ENCODE assay signal across 8 cellular contexts in genomic region chr22:45268958-45269844, GRCh38. TPM values are rescaled to one million over a fixed set of nuclear protein-coding genes. Genes with fewer than 3 reads are reported as not detected.
DNase-seq lines count a peak whose midpoint lies in the region; ATAC-seq and TF ChIP-seq lines count a peak whose summit lies in the region.

No MANE protein-coding gene starts in this region.

- TF ChIP-seq CTCF in Calu3 (IDR thresholded peaks at IDR 0.05; ENCODE audit: unreplicated experiment), result peak; percentile 93
- TF ChIP-seq CTCF in HEK293 (tag by site-specific recombination; IDR thresholded peaks at IDR 0.05), result peak; percentile 69; the same call in 1 of the 2 replicates
- peak; percentile 93 to 95 for TF ChIP-seq CTCF in left lung (IDR thresholded peaks at IDR 0.05)

- H3K27ac ChIP-seq in HEK293 (ENCODE audit: extremely low read depth, low read depth, low read length) (peak overlapping the region; percentile 28; the same call in 1 of the 2 replicates), left lung (no peak overlapping the region)

- intact Hi-C loops in Calu3 (cut with micrococcal nuclease; ENCODE audit: unreplicated experiment) (loop anchor here (1.0 to 5.0 kb wide), 2 partner anchors 166 to 283 kb away; no protein-coding TSS in a partner anchor), left lung (cut with DNase I) (loop anchor here in 1 of 2 donors (5.0 kb wide), 1 partner anchor 163 kb away; no protein-coding TSS in a partner anchor)
- intact Hi-C loops in dendritic cell treated with granulocyte-macrophage colony-stimulating factor and Interleukin-4, amounts not matched to agents 40 ng/mL and 50 ng/mL, for 4 days (cut with micrococcal nuclease), result loop anchor here (2.0 to 10.0 kb wide), 3 partner anchors 46 to 283 kb away; no protein-coding TSS in a partner anchor

- H3K4me1 ChIP-seq in HEK293 (ENCODE audit: control insufficient read depth, insufficient read depth, low read length) (peaks cover 4% of the 10 kb centered on the region; the same call in 1 of the 2 replicates), left lung (peaks cover 3 to 16% of the 10 kb centered on the region in 2 donors)

- H3K4me3 ChIP-seq in HEK293 (ENCODE audit: low read depth, low read length) (peak overlapping the region; percentile 56), left lung (peak overlapping the region; percentile 42 to 48)

- no peaks in the 10 kb centered on the region for H3K36me3 ChIP-seq in HEK293 (ENCODE audit: control insufficient read depth in 2 of 2, insufficient read depth in 1 of 2, low read length in 2 of 2)
- no peaks in the 10 kb centered on the region for H3K36me3 ChIP-seq in left lung

- BruUV-seq in Calu3 (replicated peaks; lab: Mats Ljungman, UMichigan), result no TSS peak

- H3K4me3 Mint-ChIP-seq in Calu3 (ENCODE audit: low read depth, unreplicated experiment), result peak overlapping the region; percentile 82
- peak overlapping the region; percentile 78 for H3K4me3 Mint-ChIP-seq in dendritic cell treated with granulocyte-macrophage colony-stimulating factor and Interleukin-4, amounts not matched to agents 40 ng/mL and 50 ng/mL, for 4 days

- H3K4me1 Mint-ChIP-seq in Calu3 (ENCODE audit: low read depth, unreplicated experiment), result peaks cover 23% of the 10 kb centered on the region
- peaks cover 49% of the 10 kb centered on the region for H3K4me1 Mint-ChIP-seq in dendritic cell treated with granulocyte-macrophage colony-stimulating factor and Interleukin-4, amounts not matched to agents 40 ng/mL and 50 ng/mL, for 4 days (ENCODE audit: low read depth)

- no peaks in the 10 kb centered on the region for H3K9me3 Mint-ChIP-seq in Calu3 (ENCODE audit: low read depth, unreplicated experiment)
- H3K9me3 Mint-ChIP-seq in dendritic cell treated with granulocyte-macrophage colony-stimulating factor and Interleukin-4, amounts not matched to agents 40 ng/mL and 50 ng/mL, for 4 days, result no peaks in the 10 kb centered on the region

- DNase-seq in Calu3 (peak; percentile 88), NCI-H2227 treated with DMSO at 0.1 percent for 48 hours (lab: John Stamatoyannopoulos, UW) (peak; percentile 54), left lung (peak; percentile 87 to 97)
- peak; percentile 92 for DNase-seq in activated CD4-positive, alpha-beta T cell treated with anti-CD3 and anti-CD28 coated beads, Interleukin-2, amount 50 U/mL, for 1 hour
- DNase-seq in stimulated activated CD4-positive, alpha-beta T cell treated with anti-CD3 and anti-CD28 coated beads, Interleukin-2, amount 100 ng/mL, for 24 hours, result peak; percentile 86 to 89

- H3K9me3 ChIP-seq in HEK293 (ENCODE audit: control insufficient read depth, insufficient read depth, low read depth, low read length), result no peaks in the 10 kb centered on the region
- H3K9me3 ChIP-seq in left lung, result no peaks in the 10 kb centered on the region

- peaks cover 0 to 27% of the 10 kb centered on the region in 2 donors for H3K27me3 ChIP-seq in left lung

- no peaks in the 10 kb centered on the region for H3K27me3 Mint-ChIP-seq in Calu3 (ENCODE audit: unreplicated experiment)
- peaks cover 11% of the 10 kb centered on the region for H3K27me3 Mint-ChIP-seq in dendritic cell treated with granulocyte-macrophage colony-stimulating factor and Interleukin-4, amounts not matched to agents 40 ng/mL and 50 ng/mL, for 4 days

- ATAC-seq in left lung (peak; percentile 98), GM18858 (IDR thresholded peaks at IDR 0.05; ENCODE audit: unreplicated experiment) (no peak)

- peak overlapping the region; percentile 77 for H3K27ac Mint-ChIP-seq in Calu3 (ENCODE audit: unreplicated experiment)
- peak overlapping the region; percentile 58 for H3K27ac Mint-ChIP-seq in dendritic cell treated with granulocyte-macrophage colony-stimulating factor and Interleukin-4, amounts not matched to agents 40 ng/mL and 50 ng/mL, for 4 days

- CTCF ChIA-PET in Calu3 (lab: Charles Lee) (no interaction called here), HEK293 (lab: Yijun Ruan, JAX) (interaction anchor here (0.6 to 4.5 kb wide), 7 partner anchors 49 to 297 kb away, joined by 3 to 25 read pairs (median 4); partner anchors contain the start of gene FBLN1)

- POLR2A ChIA-PET in HEK293 (lab: Yijun Ruan, JAX), result no interaction called here

- peaks cover 19% of the 10 kb centered on the region for H3K36me3 Mint-ChIP-seq in Calu3 (ENCODE audit: insufficient read depth, unreplicated experiment)
- H3K36me3 Mint-ChIP-seq in dendritic cell treated with granulocyte-macrophage colony-stimulating factor and Interleukin-4, amounts not matched to agents 40 ng/mL and 50 ng/mL, for 4 days (ENCODE audit: low read depth), result no peaks in the 10 kb centered on the region

TF ChIP-seq in HEK293, 187 proteins besides CTCF, POLR2A, EP300 and RAD21 (continues in another document):
- TF ChIP-seq SP3 (tag by site-specific recombination; IDR thresholded peaks at IDR 0.05) (peak; percentile 55), ZNF169 (tag by site-specific recombination; IDR thresholded peaks at IDR 0.05) (no peak), ZNF2 (tag by site-specific recombination; IDR thresholded peaks at IDR 0.05) (no peak), EGR2 (tag by site-specific recombination; IDR thresholded peaks at IDR 0.05; ENCODE audit: low read depth) (peak; percentile 39; the same call in 1 of the 2 replicates), ZNF610 (tag by site-specific recombination; IDR thresholded peaks at IDR 0.05; ENCODE audit: borderline replicate concordance) (0 out of 2 replicates have a peak, but pooled peaks have one; percentile 21), ZFHX2 (tag by site-specific recombination; conservative IDR thresholded peaks at IDR 0.05) (peak; percentile 63), ZNF585B (tag by site-specific recombination; IDR thresholded peaks at IDR 0.05) (no peak), PATZ1 (tag by site-specific recombination; IDR thresholded peaks at IDR 0.05) (peak; percentile 70), ZNF76 (tag by site-specific recombination; IDR thresholded peaks at IDR 0.05; ENCODE audit: borderline replicate concordance, low read depth) (no peak), ZNF561 (tag by site-specific recombination; IDR thresholded peaks at IDR 0.05; ENCODE audit: borderline replicate concordance) (0 out of 2 replicates have a peak, but pooled peaks have one; percentile 15), SCRT1 (tag by site-specific recombination; IDR thresholded peaks at IDR 0.05; ENCODE audit: borderline replicate concordance) (peak; percentile 36; the same call in 1 of the 2 replicates), ZNF777 (tag by site-specific recombination; IDR thresholded peaks at IDR 0.05; ENCODE audit: borderline replicate concordance) (no peak), KLF10 (tag by site-specific recombination; IDR thresholded peaks at IDR 0.05) (peak; percentile 80), PRDM10 (tag by site-specific recombination; IDR thresholded peaks at IDR 0.05) (no peak), ZBTB7A (tag by site-specific recombination; IDR thresholded peaks at IDR 0.05; ENCODE audit: low read depth) (peak; percentile 62; the same call in 1 of the 2 replicates), ZNF654 (tag by site-specific recombination; IDR thresholded peaks at IDR 0.05; ENCODE audit: low read depth) (peak; percentile 39), SCRT2 (tag by site-specific recombination; IDR thresholded peaks at IDR 0.05) (peak; percentile 81)

RNA-seq across cellular contexts. Expression of gene UPK3A, which starts 15.5 kb away (rescaled TPM):
- total RNA-seq in Calu3 (2022) (not detected in 2 replicates), left lung (not detected)

RNA-seq across cellular contexts. Expression of gene KIAA0930, which starts 28.5 kb away (rescaled TPM):
- total RNA-seq in Calu3 (2022) (56.8 and 83.2 TPM in 2 replicates), left lung (10 to 100 TPM; 58.9 to 78.8 TPM)

RNA-seq across cellular contexts. Expression of gene FAM118A, which starts 40.5 kb away (rescaled TPM):
- total RNA-seq in Calu3 (2022), result 33.5 and 35.0 TPM in 2 replicates
- total RNA-seq in left lung, result 10 to 100 TPM; 23.9 to 31.8 TPM
